ENCODE assay signal across 8 cellular contexts in the genomic region with DNA sequence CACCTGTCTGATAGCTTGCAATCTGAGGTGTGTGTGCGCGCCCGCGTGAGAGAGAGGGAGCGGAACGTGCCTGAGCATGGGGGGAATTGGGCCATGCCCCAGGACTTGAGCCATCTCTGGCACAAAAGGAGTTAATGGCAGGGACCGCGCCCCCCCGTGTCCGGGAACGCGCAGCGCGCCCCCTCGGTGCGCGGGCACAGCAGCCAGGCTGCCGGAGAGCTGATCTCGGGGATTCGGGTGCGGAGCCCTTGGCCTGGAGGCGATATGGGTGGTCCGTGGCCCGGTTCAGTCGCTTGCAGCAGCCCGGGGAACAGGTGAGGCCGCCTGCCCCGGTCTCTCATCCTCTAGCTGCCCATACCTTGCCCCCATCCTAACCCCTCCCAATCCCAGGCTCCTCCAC. TPM values are rescaled to one million over a fixed set of nuclear protein-coding genes. Genes with fewer than 3 reads are reported as not detected.
DNase-seq lines count a peak whose midpoint lies in the region; ATAC-seq and TF ChIP-seq lines count a peak whose summit lies in the region.

A gene (plus strand): TSS at position 191 of the 400 bp plus-strand sequence. CDS start 2,909 bp downstream, outside the sequence.

- H3K79me2 ChIP-seq in GM23248 (ENCODE audit: insufficient read depth): no peaks in the 10 kb centered on the region

- H3K27me3 ChIP-seq in GM23248 (replicated peaks; ENCODE audit: insufficient read depth): no peaks in the 10 kb centered on the region
- H3K27me3 ChIP-seq in iPS-15b (ENCODE audit: control insufficient read depth, insufficient read depth, low read length): no peaks in the 10 kb centered on the region
- H3K27me3 ChIP-seq in sigmoid colon: no peaks in the 10 kb centered on the region

- no peak within 1 kb of the TSS for H3K27ac ChIP-seq in GM23248
- H3K27ac ChIP-seq in sigmoid colon: peak within 1 kb of the TSS in 1 of 4 donors; percentile 47

- no peak within 1 kb of the TSS for H3K4me2 ChIP-seq in GM23248 (ENCODE audit: unreplicated experiment)

- DNase-seq in GM23248 (peak; percentile 15), sigmoid colon (no peak), NCI-H2081 (lab: John Stamatoyannopoulos, UW) (no peak), T-cell (no peak)
- DNase-seq in activated naive CD8-positive, alpha-beta T cell treated with anti-CD3 and anti-CD28 coated beads, Interleukin-2, amount 10 ng/mL, durations not matched to agents 7 days and 5 days: no peak
- DNase-seq in activated CD4-positive, alpha-beta T cell treated with anti-CD3 and anti-CD28 coated beads for 4 hours: no peak

- in situ Hi-C loops in GM23248 (cut with MboI): no loop called here

- H3K4me3 Mint-ChIP-seq in activated naive CD8-positive, alpha-beta T cell treated with anti-CD3 and anti-CD28 coated beads, Interleukin-2, amount 10 ng/mL, durations not matched to agents 7 days and 5 days: no peak within 1 kb of the TSS
- H3K4me3 Mint-ChIP-seq in T-cell: peak within 1 kb of the TSS in 1 of 3 donors; percentile 66

- no peaks in the 10 kb centered on the region for H3K4me1 ChIP-seq in GM23248 (ENCODE audit: insufficient read depth)
- peaks cover 3% of the 10 kb centered on the region for H3K4me1 ChIP-seq in iPS-15b (ENCODE audit: control insufficient read depth, insufficient read depth, low read length)
- peaks cover 0 to 32% (median 23%) of the 10 kb centered on the region in 4 donors for H3K4me1 ChIP-seq in sigmoid colon

- H3K9me3 ChIP-seq in GM23248 (ENCODE audit: low read depth) (no peaks in the 10 kb centered on the region), iPS-15b (ENCODE audit: control insufficient read depth, insufficient read depth, low read length) (no peaks in the 10 kb centered on the region), sigmoid colon (no peaks in the 10 kb centered on the region)

- H3K36me3 ChIP-seq in GM23248 (ENCODE audit: low read depth): no peaks in the 10 kb centered on the region
- H3K36me3 ChIP-seq in iPS-15b (ENCODE audit: control insufficient read depth, insufficient read depth, low read length): no peaks in the 10 kb centered on the region
- H3K36me3 ChIP-seq in sigmoid colon: peaks cover 0 to 27% (median 4%) of the 10 kb centered on the region in 4 donors

- H3K4me3 ChIP-seq in GM23248 (0 out of 2 replicates have a peak within 1 kb of the TSS, but pooled peaks have one; percentile 15), iPS-15b (ENCODE audit: low read depth, low read length) (peak within 1 kb of the TSS; percentile 54), sigmoid colon (peak within 1 kb of the TSS in 3 of 4 donors; percentile 28 to 37 (median 33))

- no peaks in the 10 kb centered on the region for H3K9me3 Mint-ChIP-seq in activated naive CD8-positive, alpha-beta T cell treated with anti-CD3 and anti-CD28 coated beads, Interleukin-2, amount 10 ng/mL, durations not matched to agents 7 days and 5 days
- H3K9me3 Mint-ChIP-seq in T-cell: no peaks in the 10 kb centered on the region

- no peak within 1 kb of the TSS for H3K9ac ChIP-seq in GM23248
- no peak within 1 kb of the TSS for H3K9ac ChIP-seq in iPS-15b (ENCODE audit: low read depth, low read length)

- TF ChIP-seq CTCF in sigmoid colon (IDR thresholded peaks at IDR 0.05): no peak

- no peak for TF ChIP-seq EP300 in sigmoid colon (IDR thresholded peaks at IDR 0.05)

- H3K27ac Mint-ChIP-seq in activated naive CD8-positive, alpha-beta T cell treated with anti-CD3 and anti-CD28 coated beads, Interleukin-2, amount 10 ng/mL, durations not matched to agents 7 days and 5 days: peak within 1 kb of the TSS; percentile 55
- peak within 1 kb of the TSS in 1 of 2 donors; percentile 66 for H3K27ac Mint-ChIP-seq in T-cell

- no peak for TF ChIP-seq POLR2A in sigmoid colon (IDR thresholded peaks at IDR 0.05)

- no peaks in the 10 kb centered on the region for H4K20me1 ChIP-seq in GM23248 (ENCODE audit: insufficient read depth)

- CTCF ChIA-PET in T-cell (lab: Charles Lee): no interaction called here

- peaks cover 7% of the 10 kb centered on the region for H3K4me1 Mint-ChIP-seq in activated naive CD8-positive, alpha-beta T cell treated with anti-CD3 and anti-CD28 coated beads, Interleukin-2, amount 10 ng/mL, durations not matched to agents 7 days and 5 days
- H3K4me1 Mint-ChIP-seq in T-cell: peaks cover 5 to 20% (median 14%) of the 10 kb centered on the region in 3 donors

- no peaks in the 10 kb centered on the region for H3K36me3 Mint-ChIP-seq in activated naive CD8-positive, alpha-beta T cell treated with anti-CD3 and anti-CD28 coated beads, Interleukin-2, amount 10 ng/mL, durations not matched to agents 7 days and 5 days
- no peaks in the 10 kb centered on the region for H3K36me3 Mint-ChIP-seq in T-cell

- no peaks in the 10 kb centered on the region for H3K27me3 Mint-ChIP-seq in activated naive CD8-positive, alpha-beta T cell treated with anti-CD3 and anti-CD28 coated beads, Interleukin-2, amount 10 ng/mL, durations not matched to agents 7 days and 5 days
- no peaks in the 10 kb centered on the region for H3K27me3 Mint-ChIP-seq in T-cell

- ATAC-seq in activated naive CD8-positive, alpha-beta T cell treated with anti-CD3 and anti-CD28 coated beads, Interleukin-2, amount 10 ng/mL, durations not matched to agents 7 days and 5 days (ENCODE audit: low read depth): no peak
- ATAC-seq in GM18858 (IDR thresholded peaks at IDR 0.05; ENCODE audit: unreplicated experiment): no peak
- no peak for ATAC-seq in T-cell (replicated peaks in 1 of 4)

- 4 to 20% methylated on average over 1 to 10 of the region's 28 CpGs for WGBS in GM23248 (ENCODE audit: low coverage in 1 of 2, low lambda C conversion rate in 2 of 2, missing lambda C conversion rate in 2 of 2), 2 experiments
- WGBS in sigmoid colon, 2 donors: 14 to 44% methylated on average over 28 of the region's 28 CpGs

- H3F3A ChIP-seq in GM23248 (ENCODE audit: insufficient read depth): 0 out of 2 replicates have a peak, but pooled peaks cover 4% of the 10 kb centered on the region

- H3K9me2 ChIP-seq in GM23248 (ENCODE audit: insufficient read depth): no peaks in the 10 kb centered on the region

- no peak within 1 kb of the TSS for H2AFZ ChIP-seq in GM23248

- intact Hi-C loops in sigmoid colon (cut with DNase I): no loop called here

- POLR2A ChIA-PET in activated naive CD8-positive, alpha-beta T cell treated with anti-CD3 and anti-CD28 coated beads, Interleukin-2, amount 10 ng/mL, durations not matched to agents 7 days and 5 days (lab: Charles Lee): no interaction called here
- POLR2A ChIA-PET in T-cell (lab: Charles Lee): interaction anchor here in 1 of 2 donors (0.5 kb wide), 1 partner anchor 77 kb away, joined by 7 read pairs; a partner anchor contains a TSS

RNA-seq across cellular contexts. Expression of the gene that starts here (rescaled TPM):
- total RNA-seq in GM23248 (2014; rRNA removed; shearing (Covaris generic)): 0.11 and 0.63 TPM in 2 replicates
- polyA plus RNA-seq in GM23248 (2016; fragmentation: Nextera tagmentation; extraction: Ambion mirVana) (0.10 and 0.34 TPM in 2 replicates), sigmoid colon (under 1 TPM in 2 of 3 donors, not detected in 1; under 0.01 to 0.95 TPM)
- total RNA-seq in activated naive CD8-positive, alpha-beta T cell treated with anti-CD3 and anti-CD28 coated beads, Interleukin-2, amount 10 ng/mL, durations not matched to agents 7 days and 5 days: 1 to 10 TPM; 1.4 to 1.9 TPM
- total RNA-seq in sigmoid colon (1 to 10 TPM in 3 of 4 donors, under 1 TPM in 1; 0.99 to 3.6 (median 2.6) TPM), T-cell (1 to 10 TPM; 2.9 to 3.7 (median 3.2) TPM)

Comparison
In these comparisons a context has a peak if more than half of its experiments do, and no peak if none do; other contexts are left out.
1. Peak in DNase-seq and H3K4me3 ChIP-seq in GM23248; RNA of the gene not detected or under 1 TPM.